Comparison of ENCODE assay signal across 8 cellular contexts in genomic region chr3:196867155-196867506, GRCh38. TPM values are rescaled to one million over a fixed set of nuclear protein-coding genes. Genes with fewer than 3 reads are reported as not detected.
DNase-seq lines count a peak whose midpoint lies in the region; ATAC-seq and TF ChIP-seq lines count a peak whose summit lies in the region.

No MANE protein-coding gene starts in this region.

- POLR2A ChIA-PET in naive thymus-derived CD8-positive, alpha-beta T cell (lab: Charles Lee): interaction anchor here (0.6 to 3.4 kb wide), 6 partner anchors 56 to 178 kb away, joined by 3 to 55 read pairs (median 5); partner anchors contain the start of genes NCBP2 and PAK2
- POLR2A ChIA-PET in HEK293T (lab: Yijun Ruan, JAX): interaction anchor here (0.7 to 1.6 kb wide), 6 partner anchors 9 to 227 kb away, joined by 3 to 8 read pairs (median 3); partner anchors contain the start of gene NCBP2

- peaks cover 17% of the 10 kb centered on the region for H3K4me1 Mint-ChIP-seq in CD14-positive monocyte
- H3K4me1 Mint-ChIP-seq in naive thymus-derived CD8-positive, alpha-beta T cell: peaks cover 6 to 36% (median 27%) of the 10 kb centered on the region in 4 donors

- CTCF ChIA-PET in HEK293T (lab: Yijun Ruan, JAX): no interaction called here

- no peak overlapping the region for H3K4me3 ChIP-seq in KMS-11 (IDR thresholded peaks at IDR 0.05; ENCODE audit: insufficient read depth, low read depth, low read length)

- no peak for DNase-seq in CD14-positive monocyte (ENCODE audit: low spot score)
- peak in 1 of 61 donors; percentile 42 for DNase-seq in caudate nucleus (lab: John Stamatoyannopoulos, UW)
- no peak for DNase-seq in naive thymus-derived CD8-positive, alpha-beta T cell
- DNase-seq in SIG-M5 treated with dmso at 0.1 percent for 504 hours (lab: John Stamatoyannopoulos, UW; ENCODE audit: unreplicated experiment): no peak
- DNase-seq in stimulated activated CD4-positive, alpha-beta T cell treated with anti-CD3 and anti-CD28 coated beads, Interleukin-2, amount 100 ng/mL, for 48 hours: no peak
- no peak for DNase-seq in HEK293T (ENCODE audit: extremely low spot score)
- DNase-seq in middle frontal gyrus (ENCODE audit: extremely low spot score, low spot score): no peak

- no peaks in the 10 kb centered on the region; the same call in 1 of the 2 replicates for H3K36me3 ChIP-seq in KMS-11 (ENCODE audit: insufficient read depth)

- peaks cover 0 to 5% (median 0%) of the 10 kb centered on the region in 3 donors for H3K27me3 Mint-ChIP-seq in CD14-positive monocyte (ENCODE audit: low read depth in 3 of 3)
- no peaks in the 10 kb centered on the region for H3K27me3 Mint-ChIP-seq in naive thymus-derived CD8-positive, alpha-beta T cell

- H4K20me1 ChIP-seq in KMS-11 (ENCODE audit: insufficient read depth): no peaks in the 10 kb centered on the region

- no peak overlapping the region for H3K9ac ChIP-seq in KMS-11

- intact Hi-C loops in CD14-positive monocyte (cut with micrococcal nuclease): loop anchor here (5.0 kb wide), 1 partner anchor 75 kb away; the partner anchor contains the start of gene NCBP2 (in 2 of the 2)

- peak overlapping the region; percentile 85 for H2AFZ ChIP-seq in KMS-11 (ENCODE audit: low read depth)

- no peak for ATAC-seq in naive thymus-derived CD8-positive, alpha-beta T cell

- peaks cover 21% of the 10 kb centered on the region for H3K4me1 ChIP-seq in KMS-11 (ENCODE audit: low read depth, poor library complexity, severe bottlenecking)

- no peak overlapping the region for H3K27ac ChIP-seq in KMS-11
- H3K27ac ChIP-seq in caudate nucleus (ENCODE audit: low read depth, low read length): peak overlapping the region; percentile 95

- peak overlapping the region; percentile 83 to 94 (median 91) for H3K27ac Mint-ChIP-seq in CD14-positive monocyte
- H3K27ac Mint-ChIP-seq in naive thymus-derived CD8-positive, alpha-beta T cell: peak overlapping the region; percentile 79 to 98 (median 94)

- H3K27me3 ChIP-seq in KMS-11 (ENCODE audit: insufficient read depth, low read depth): no peaks in the 10 kb centered on the region

- H3K9me3 Mint-ChIP-seq in CD14-positive monocyte: peaks cover 3 to 10% (median 6%) of the 10 kb centered on the region in 7 donors
- H3K9me3 Mint-ChIP-seq in naive thymus-derived CD8-positive, alpha-beta T cell: no peaks in the 10 kb centered on the region

- no peak for TF ChIP-seq CTCF in CD14-positive monocyte (IDR thresholded peaks at IDR 0.05)
- no peak for TF ChIP-seq CTCF in KMS-11 (conservative IDR thresholded peaks at IDR 0.05; ENCODE audit: low read depth, low read length)

- peaks cover 6 to 11% of the 10 kb centered on the region in 2 donors for H3K36me3 Mint-ChIP-seq in CD14-positive monocyte
- H3K36me3 Mint-ChIP-seq in naive thymus-derived CD8-positive, alpha-beta T cell: peaks cover 0 to 9% (median 0%) of the 10 kb centered on the region in 3 donors

- peaks cover 40% of the 10 kb centered on the region for H3K79me2 ChIP-seq in KMS-11 (ENCODE audit: insufficient read depth, low read depth)

- H3K4me2 ChIP-seq in KMS-11: peak overlapping the region; percentile 53

- peak overlapping the region; percentile 81 to 92 for H3K4me3 Mint-ChIP-seq in CD14-positive monocyte
- H3K4me3 Mint-ChIP-seq in naive thymus-derived CD8-positive, alpha-beta T cell: peak overlapping the region; percentile 82 to 93 (median 89)

TF ChIP-seq in HEK293T, 16 proteins besides CTCF, POLR2A, EP300 and RAD21:
- TF ChIP-seq ZNF384 (IDR thresholded peaks at IDR 0.05) (no peak), HDGF (IDR thresholded peaks at IDR 0.05; ENCODE audit: borderline replicate concordance) (no peak), TARDBP (IDR thresholded peaks at IDR 0.05) (no peak), BHLHE40 (IDR thresholded peaks at IDR 0.05; ENCODE audit: borderline replicate concordance) (no peak), SP1 (IDR thresholded peaks at IDR 0.05) (no peak), PKNOX1 (IDR thresholded peaks at IDR 0.05) (no peak), CTBP1 (IDR thresholded peaks at IDR 0.05; ENCODE audit: borderline replicate concordance) (no peak), NFRKB (IDR thresholded peaks at IDR 0.05) (no peak), FOXK2 (IDR thresholded peaks at IDR 0.05) (no peak), LEF1 (IDR thresholded peaks at IDR 0.05; ENCODE audit: borderline replicate concordance) (no peak), ELF4 (IDR thresholded peaks at IDR 0.05) (no peak), FOXM1 (IDR thresholded peaks at IDR 0.05; ENCODE audit: borderline replicate concordance) (no peak), SUZ12 (IDR thresholded peaks at IDR 0.05) (no peak), L3MBTL2 (conservative IDR thresholded peaks at IDR 0.05) (no peak), ARNT (IDR thresholded peaks at IDR 0.05) (no peak), FOXA1 (IDR thresholded peaks at IDR 0.05) (no peak)
TF ChIP-seq in HEK293T: peak in this region for 0.

RNA-seq across cellular contexts. Expression of gene SENP5, which starts 0.6 kb away (rescaled TPM):
- 1 to 10 TPM; 6.7 to 8.4 TPM for polyA plus RNA-seq in CD14-positive monocyte
- 10 to 100 TPM; 42.4 to 43.2 TPM for total RNA-seq in naive thymus-derived CD8-positive, alpha-beta T cell
- polyA plus RNA-seq in naive thymus-derived CD8-positive, alpha-beta T cell: 1 to 10 TPM; 5.4 to 8.2 (median 8.0) TPM
